Comparison of ENCODE assay signal across 8 cellular contexts in the genomic region with DNA sequence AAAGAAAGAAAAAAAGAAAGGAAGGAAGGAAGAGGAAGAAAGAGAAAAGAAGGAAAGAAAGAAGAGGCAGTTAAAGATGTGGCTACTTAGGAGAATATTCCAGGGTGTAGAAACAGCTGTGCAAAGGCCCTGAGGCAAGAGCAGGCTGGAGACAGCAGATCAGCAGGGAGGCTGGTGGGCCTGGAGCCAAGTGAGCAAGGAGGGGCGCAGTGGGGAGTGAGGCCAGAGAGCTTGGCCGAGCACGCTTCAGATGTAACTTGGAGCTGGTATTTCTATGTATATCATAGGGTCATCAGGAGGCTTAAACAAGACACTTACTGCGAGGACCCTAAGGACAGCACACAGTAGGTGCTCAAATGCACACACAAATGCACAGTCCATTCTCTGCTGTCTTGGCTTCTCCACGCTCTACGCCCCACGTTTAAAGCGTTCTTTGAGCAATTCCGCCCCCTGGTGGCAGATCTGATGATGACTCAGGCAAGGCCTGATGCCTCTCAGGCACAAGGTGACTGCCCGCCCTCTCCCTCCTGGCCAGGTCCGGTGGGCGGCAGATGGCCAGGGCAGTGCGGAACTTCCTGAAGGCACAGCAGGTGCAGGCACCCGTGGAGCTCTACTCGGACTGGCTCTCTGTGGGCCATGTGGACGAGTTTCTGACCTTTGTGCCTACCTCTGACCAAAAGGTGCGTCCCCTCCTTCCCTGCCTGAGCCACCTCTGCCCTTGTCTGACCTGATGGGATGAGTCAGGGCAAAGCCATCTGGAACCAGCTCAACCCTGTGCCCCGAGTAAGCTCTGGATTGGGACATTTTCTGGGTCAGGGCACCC. TPM values are rescaled to one million over a fixed set of nuclear protein-coding genes. Genes with fewer than 3 reads are reported as not detected.
DNase-seq lines count a peak whose midpoint lies in the region; ATAC-seq and TF ChIP-seq lines count a peak whose summit lies in the region.

No MANE protein-coding gene starts in this region.

- H3K36me3 Mint-ChIP-seq in activated naive CD4-positive, alpha-beta T cell treated with anti-CD3 and anti-CD28 coated beads, Interleukin-2, amount 50 U/mL, for 72 hours: no peaks in the 10 kb centered on the region
- no peaks in the 10 kb centered on the region for H3K36me3 Mint-ChIP-seq in progenitor cell of endocrine pancreas (ENCODE audit: insufficient read depth)

- H3K27ac Mint-ChIP-seq in activated naive CD4-positive, alpha-beta T cell treated with anti-CD3 and anti-CD28 coated beads, Interleukin-2, amount 50 U/mL, for 72 hours: no peak overlapping the region
- no peak overlapping the region for H3K27ac Mint-ChIP-seq in progenitor cell of endocrine pancreas

- no peak for TF ChIP-seq POLR2A in uterus (IDR thresholded peaks at IDR 0.05)

- H3K4me1 ChIP-seq in uterus: no peaks in the 10 kb centered on the region

- H3K27me3 ChIP-seq in uterus: no peaks in the 10 kb centered on the region

- H3K27ac ChIP-seq in uterus: no peak overlapping the region

- ATAC-seq in activated naive CD4-positive, alpha-beta T cell treated with anti-CD3 and anti-CD28 coated beads, Interleukin-2, amount 50 U/mL, for 72 hours: peak; percentile 87 to 92
- peak; percentile 88 for ATAC-seq in Right ventricle myocardium superior (ENCODE audit: poor library complexity)
- ATAC-seq in GM18498 (IDR thresholded peaks at IDR 0.05; ENCODE audit: unreplicated experiment): no peak

- H3K4me3 Mint-ChIP-seq in progenitor cell of endocrine pancreas (ENCODE audit: low read depth): no peak overlapping the region

- DNase-seq in GDM1 (lab: John Stamatoyannopoulos, UW) (peak; percentile 71), MV-4-11 (lab: John Stamatoyannopoulos, UW) (peak; percentile 64), SKM-1 treated with dmso at 0.1 percent for 144 hours (lab: John Stamatoyannopoulos, UW; ENCODE audit: unreplicated experiment) (peak; percentile 74), Right ventricle myocardium superior (peak; percentile 90), progenitor cell of endocrine pancreas (ENCODE audit: low spot score, unreplicated experiment) (peak; percentile 92), uterus (peak; percentile 66 to 72)
- DNase-seq in activated naive CD4-positive, alpha-beta T cell treated with anti-CD3 and anti-CD28 coated beads, Interleukin-2, amount 50 U/mL, for 72 hours (ENCODE audit: low spot score in 2 of 2): peak; percentile 74 to 96

- H3K9me3 Mint-ChIP-seq in activated naive CD4-positive, alpha-beta T cell treated with anti-CD3 and anti-CD28 coated beads, Interleukin-2, amount 50 U/mL, for 72 hours: no peaks in the 10 kb centered on the region
- no peaks in the 10 kb centered on the region for H3K9me3 Mint-ChIP-seq in progenitor cell of endocrine pancreas (ENCODE audit: low read depth)

- intact Hi-C loops in Right ventricle myocardium superior (cut with DNase I) (loop anchor here (2.0 kb wide), 2 partner anchors 110 to 178 kb away; no protein-coding TSS in a partner anchor), uterus (cut with DNase I; ENCODE audit: low total_unique reads) (loop anchor here (10.0 kb wide), 1 partner anchor 112 kb away; no protein-coding TSS in a partner anchor)

- H3K9me3 ChIP-seq in uterus: no peaks in the 10 kb centered on the region

- H3K27me3 Mint-ChIP-seq in progenitor cell of endocrine pancreas: peaks cover 21% of the 10 kb centered on the region

- H3K36me3 ChIP-seq in uterus: no peaks in the 10 kb centered on the region

- peak; percentile 94 for TF ChIP-seq CTCF in progenitor cell of endocrine pancreas (IDR thresholded peaks at IDR 0.05; ENCODE audit: unreplicated experiment)
- peak; percentile 62 to 85 (median 80) for TF ChIP-seq CTCF in uterus (IDR thresholded peaks at IDR 0.05)

- H3K4me3 ChIP-seq in uterus: no peak overlapping the region

- peaks cover 2% of the 10 kb centered on the region for H3K4me1 Mint-ChIP-seq in progenitor cell of endocrine pancreas (ENCODE audit: low read depth)

RNA-seq across cellular contexts. Expression of a gene that starts 11.9 kb away (rescaled TPM):
- not detected for total RNA-seq in activated naive CD4-positive, alpha-beta T cell treated with anti-CD3 and anti-CD28 coated beads, Interleukin-2, amount 50 U/mL, for 72 hours
- total RNA-seq in Right ventricle myocardium superior (not detected), progenitor cell of endocrine pancreas (not detected in 2 replicates), uterus (not detected)

RNA-seq across cellular contexts. Expression of a gene that starts 32.1 kb away (rescaled TPM):
- not detected for total RNA-seq in activated naive CD4-positive, alpha-beta T cell treated with anti-CD3 and anti-CD28 coated beads, Interleukin-2, amount 50 U/mL, for 72 hours
- not detected for total RNA-seq in Right ventricle myocardium superior
- not detected in 2 replicates for total RNA-seq in progenitor cell of endocrine pancreas
- total RNA-seq in uterus: under 1 TPM in 1 of 4 donors, not detected in 3; 0.14 TPM
